ENCODE assay signal across 9 cellular contexts in the genomic region with DNA sequence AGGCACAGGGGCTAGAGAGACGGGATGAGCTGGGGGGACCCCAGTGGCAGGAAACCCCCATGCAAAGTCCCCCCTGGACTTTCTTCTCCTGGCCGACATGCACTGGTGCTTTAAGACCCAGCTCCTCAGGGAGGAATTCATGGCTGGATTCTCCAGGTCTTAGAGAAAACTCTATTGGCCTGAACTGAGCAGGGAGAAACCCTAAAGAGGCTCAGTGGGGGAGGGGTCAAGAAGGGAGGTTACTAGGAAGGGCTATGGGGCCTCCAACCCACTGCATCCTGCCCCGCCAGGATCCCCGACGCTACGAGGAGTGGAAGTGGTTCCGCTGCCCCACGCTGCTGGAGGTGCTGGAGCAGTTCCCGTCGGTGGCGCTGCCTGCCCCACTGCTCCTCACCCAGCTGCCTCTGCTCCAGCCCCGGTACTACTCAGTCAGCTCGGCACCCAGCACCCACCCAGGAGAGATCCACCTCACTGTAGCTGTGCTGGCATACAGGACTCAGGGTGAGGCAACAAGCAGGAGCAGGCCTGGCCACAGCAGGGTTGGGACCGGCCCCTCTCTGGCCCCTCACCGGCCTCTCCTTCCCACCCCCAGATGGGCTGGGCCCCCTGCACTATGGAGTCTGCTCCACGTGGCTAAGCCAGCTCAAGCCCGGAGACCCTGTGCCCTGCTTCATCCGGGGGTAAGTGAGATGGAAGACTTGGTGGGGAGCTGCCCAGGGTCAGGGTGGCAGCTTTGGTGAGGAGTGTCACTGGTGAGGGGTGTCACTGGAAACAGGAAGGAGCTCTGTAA. TPM values are rescaled to one million over a fixed set of nuclear protein-coding genes. Genes with fewer than 3 reads are reported as not detected.
DNase-seq lines count a peak whose midpoint lies in the region; ATAC-seq and TF ChIP-seq lines count a peak whose summit lies in the region.
"Had no signal": no experiment of that assay in that cellular context is flagged by ENCODE, and none has a peak within 500 bp of the region (broad histone marks: within the 10 kb centered on the region; RNA-seq: fewer than 3 reads in every experiment).

No MANE protein-coding gene starts in this region.

- H3K4me2 ChIP-seq in IMR-90 (ENCODE audit: low read depth, low read length): no peak overlapping the region
- peak overlapping the region; percentile 48 for H3K4me2 ChIP-seq in mesenchymal stem cell (ENCODE audit: low read length, poor library complexity, severe bottlenecking)

- in situ Hi-C loops in IMR-90 (cut with MboI; ENCODE audit: low sequenced_read_pairs): no loop called here

- H3K4ac ChIP-seq in IMR-90 (ENCODE audit: low read depth, low read length): no peak overlapping the region
- peak overlapping the region; percentile 76 to 86 for H3K4ac ChIP-seq in mesenchymal stem cell (ENCODE audit: low read depth in 1 of 2, low read length in 2 of 2)

- TF ChIP-seq POLR2A in IMR-90 (IDR thresholded peaks at IDR 0.05; ENCODE audit: low read depth, low read length): no peak

- no peak overlapping the region for H3K18ac ChIP-seq in IMR-90 (ENCODE audit: low read depth, low read length)
- H3K18ac ChIP-seq in mesenchymal stem cell (ENCODE audit: low read depth in 1 of 2, low read length in 2 of 2): peak overlapping the region; percentile 70 to 93

- no TSS peak for BruUV-seq in IMR-90 (replicated peaks; lab: Mats Ljungman, UMichigan)

- H2BK15ac ChIP-seq in IMR-90 (ENCODE audit: low read depth, low read length) (0 out of 3 replicates have a peak overlapping the region, but pooled peaks have one; percentile 15), mesenchymal stem cell (ENCODE audit: low read depth, poor library complexity, severe bottlenecking) (peak overlapping the region; percentile 55)

- H3K4me1 ChIP-seq in IMR-90 (ENCODE audit: control insufficient read depth, insufficient read depth, low read length) (peaks cover 9% of the 10 kb centered on the region; the same call in 1 of the 2 replicates), mesenchymal stem cell (ENCODE audit: control insufficient read depth, insufficient read depth, low read depth, low read length) (peaks cover 21% of the 10 kb centered on the region)

- H3K27me3 Mint-ChIP-seq in CD14-positive monocyte (ENCODE audit: low read depth in 3 of 3): peaks cover 46 to 76% (median 47%) of the 10 kb centered on the region in 3 donors

- peaks cover 0 to 5% (median 0%) of the 10 kb centered on the region in 7 donors for H3K9me3 Mint-ChIP-seq in CD14-positive monocyte
- no peaks in the 10 kb centered on the region for H3K9me3 Mint-ChIP-seq in activated naive CD4-positive, alpha-beta T cell treated with anti-CD3 and anti-CD28 coated beads, Interleukin-2, amount 50 U/mL, for 72 hours

- H3K14ac ChIP-seq in IMR-90 (replicated peaks; ENCODE audit: low read depth, low read length) (no peak overlapping the region; the same call in 1 of the 2 replicates), mesenchymal stem cell (ENCODE audit: low read length in 2 of 2) (peak overlapping the region in 1 of 2 experiments; percentile 20)

- H3K9ac ChIP-seq in IMR-90 (ENCODE audit: low read depth, low read length): 0 out of 2 replicates have a peak overlapping the region, but pooled peaks have one; percentile 12
- H3K9ac ChIP-seq in mesenchymal stem cell (ENCODE audit: low read length): no peak overlapping the region

- TF ChIP-seq RAD21 in IMR-90 (IDR thresholded peaks at IDR 0.05; ENCODE audit: low read length): no peak

- H3K4me1 Mint-ChIP-seq in CD14-positive monocyte: peaks cover 52% of the 10 kb centered on the region

- intact Hi-C loops in CD14-positive monocyte (cut with micrococcal nuclease) (loop anchor here in 1 of 2 donors (5.0 kb wide), 1 partner anchor 102 kb away; no protein-coding TSS in a partner anchor), IMR-90 (cut with micrococcal nuclease) (loop anchor here (5.0 kb wide), 1 partner anchor 102 kb away; no protein-coding TSS in a partner anchor), posterior vena cava (cut with DNase I) (no loop called here)

- ATAC-seq in IMR-90 (ENCODE audit: low read depth) (peak; percentile 50), GM19467 (IDR thresholded peaks at IDR 0.05; ENCODE audit: unreplicated experiment) (no peak)
- peak in 1 of 2 donors; percentile 9 for ATAC-seq in activated naive CD4-positive, alpha-beta T cell treated with anti-CD3 and anti-CD28 coated beads, Interleukin-2, amount 50 U/mL, for 72 hours
- ATAC-seq: heart right ventricle had no signal

- CTCF ChIA-PET in IMR-90 (lab: Yijun Ruan, JAX): interaction anchor here (1.1 kb wide), 1 partner anchor 18 kb away, joined by 3 read pairs; a partner anchor contains a TSS

- 0 out of 2 replicates have a peak overlapping the region, but pooled peaks have one; percentile 33 for H3K23ac ChIP-seq in IMR-90 (ENCODE audit: low read depth, low read length)
- H3K23ac ChIP-seq in mesenchymal stem cell (ENCODE audit: low read length in 2 of 2): peak overlapping the region in 1 of 2 experiments; percentile 36

- H2AK9ac ChIP-seq in IMR-90 (replicated peaks; ENCODE audit: low read depth, low read length, poor library complexity): peak overlapping the region; percentile 37

- H3K27ac ChIP-seq in IMR-90 (ENCODE audit: insufficient read depth, low read length): no peak overlapping the region
- H3K27ac ChIP-seq in mesenchymal stem cell (ENCODE audit: low read length, poor library complexity, severe bottlenecking): no peak overlapping the region

- H4K8ac ChIP-seq in IMR-90 (ENCODE audit: low read depth in 2 of 2, low read length in 2 of 2) (no peak overlapping the region), mesenchymal stem cell (ENCODE audit: low read length) (peak overlapping the region; percentile 83)

- no peak overlapping the region for H2BK120ac ChIP-seq in IMR-90 (ENCODE audit: low read depth, low read length)
- H2BK120ac ChIP-seq in mesenchymal stem cell (ENCODE audit: low read depth, low read length): peak overlapping the region; percentile 91

- H3K9me1 ChIP-seq in IMR-90 (ENCODE audit: insufficient read depth, low read length): no peaks in the 10 kb centered on the region

- H3K56ac ChIP-seq in IMR-90 (ENCODE audit: extremely low read depth, insufficient read depth, low read length): no peak overlapping the region

- H2AFZ ChIP-seq in IMR-90 (replicated peaks; ENCODE audit: low read length, poor library complexity) (peak overlapping the region; percentile 57), mesenchymal stem cell (ENCODE audit: low read depth, low read length) (peak overlapping the region; percentile 16)

- no peak overlapping the region for H3K4me3 ChIP-seq in IMR-90 (ENCODE audit: insufficient read depth, low read depth, low read length)
- peak overlapping the region in 1 of 2 experiments; percentile 56 for H3K4me3 ChIP-seq in mesenchymal stem cell (ENCODE audit: insufficient read depth in 1 of 2, low read depth in 1 of 2, low read length in 2 of 2)
- H3K4me3 ChIP-seq: heart right ventricle had no signal

- H3K36me3 ChIP-seq in IMR-90 (ENCODE audit: control insufficient read depth, insufficient read depth, low read length): no peaks in the 10 kb centered on the region
- no peaks in the 10 kb centered on the region for H3K36me3 ChIP-seq in mesenchymal stem cell (ENCODE audit: control insufficient read depth in 1 of 2, insufficient read depth in 2 of 2, low read depth in 1 of 2, low read length in 2 of 2)

- H3K4me3 Mint-ChIP-seq in CD14-positive monocyte: peak overlapping the region; percentile 9 to 59

- H3K27ac Mint-ChIP-seq in CD14-positive monocyte: peak overlapping the region in 4 of 7 donors; percentile 5 to 82 (median 50)
- H3K27ac Mint-ChIP-seq in activated naive CD4-positive, alpha-beta T cell treated with anti-CD3 and anti-CD28 coated beads, Interleukin-2, amount 50 U/mL, for 72 hours: peak overlapping the region; percentile 51 to 87

- H2BK5ac ChIP-seq in IMR-90 (ENCODE audit: low read depth, low read length, poor library complexity, severe bottlenecking) (no peak overlapping the region), mesenchymal stem cell (ENCODE audit: low read depth, low read length, poor library complexity, severe bottlenecking) (no peak overlapping the region)

- H2AK5ac ChIP-seq in IMR-90 (ENCODE audit: low read depth, low read length) (no peak overlapping the region), mesenchymal stem cell (ENCODE audit: low read length, severe bottlenecking) (no peak overlapping the region)

- no peak overlapping the region for H4K91ac ChIP-seq in IMR-90 (ENCODE audit: insufficient read depth, low read depth, low read length)
- peak overlapping the region; percentile 98 for H4K91ac ChIP-seq in mesenchymal stem cell (ENCODE audit: low read length)

- no peaks in the 10 kb centered on the region for H4K20me1 ChIP-seq in IMR-90 (ENCODE audit: insufficient read depth, low read length)

- WGBS in IMR-90 (ENCODE audit: extremely low coverage in 2 of 2, insufficient read length in 1 of 2), 2 experiments: 29% methylated on average over 14 of the region's 18 CpGs; no CpG with 5 or more reads in 1 of the 2 experiments
- 8% methylated on average over 17 of the region's 18 CpGs for WGBS in mesenchymal stem cell

- H3K36me3 Mint-ChIP-seq in CD14-positive monocyte: peaks cover 0 to 5% of the 10 kb centered on the region in 2 donors
- peaks cover 6 to 7% of the 10 kb centered on the region in 2 donors for H3K36me3 Mint-ChIP-seq in activated naive CD4-positive, alpha-beta T cell treated with anti-CD3 and anti-CD28 coated beads, Interleukin-2, amount 50 U/mL, for 72 hours

- H3K9me3 ChIP-seq in IMR-90 (ENCODE audit: control insufficient read depth, insufficient read depth, low read length) (no peaks in the 10 kb centered on the region), mesenchymal stem cell (ENCODE audit: control insufficient read depth, low read length) (no peaks in the 10 kb centered on the region)
- H3K9me3 ChIP-seq: heart right ventricle had no signal

- H4K5ac ChIP-seq in IMR-90 (ENCODE audit: low read depth, low read length): no peak overlapping the region; the same call in 1 of the 2 replicates

- dilution Hi-C loops in IMR-90 (cut with HindIII; ENCODE audit: low sequenced_read_pairs, unreplicated experiment): no loop called here

- POLR2A ChIA-PET in IMR-90 (lab: Charles Lee; ENCODE audit: unreplicated experiment): no interaction called here

- H2BK20ac ChIP-seq in IMR-90 (ENCODE audit: low read depth, low read length): no peak overlapping the region

- H3K27me3 ChIP-seq in IMR-90 (ENCODE audit: control insufficient read depth, insufficient read depth, low read length) (peaks cover 17% of the 10 kb centered on the region), mesenchymal stem cell (ENCODE audit: control insufficient read depth in 1 of 2, insufficient read depth in 1 of 2, low read length in 2 of 2) (peaks cover 41 to 42% of the 10 kb centered on the region in 2 experiments)

- TF ChIP-seq CTCF in CD14-positive monocyte (IDR thresholded peaks at IDR 0.05) (no peak), IMR-90 (conservative IDR thresholded peaks at IDR 0.05; ENCODE audit: low read depth, low read length) (no peak)

- peak overlapping the region; percentile 91 to 92 for H2BK12ac ChIP-seq in mesenchymal stem cell (ENCODE audit: low read length in 2 of 2)

- H3K79me1 ChIP-seq in IMR-90 (ENCODE audit: low read depth in 1 of 2, low read length in 2 of 2) (no peaks in the 10 kb centered on the region), mesenchymal stem cell (replicated peaks; ENCODE audit: low read length, poor library complexity, severe bottlenecking) (no peaks in the 10 kb centered on the region)

- no peak for DNase-seq in CD14-positive monocyte (ENCODE audit: low spot score)
- DNase-seq in IMR-90: peak; percentile 23
- DNase-seq in activated naive CD4-positive, alpha-beta T cell treated with anti-CD3 and anti-CD28 coated beads, Interleukin-2, amount 50 U/mL, for 72 hours (ENCODE audit: low spot score in 2 of 2): no peak
- peak; percentile 71 for DNase-seq in mesenchymal stem cell
- no peak for DNase-seq in posterior vena cava (ENCODE audit: low spot score)
- no peak for DNase-seq in SKM-1 treated with dmso at 0.1 percent for 144 hours (lab: John Stamatoyannopoulos, UW; ENCODE audit: unreplicated experiment)
- DNase-seq in GM19240 (ENCODE audit: insufficient read length, low spot score): no peak
- DNase-seq: heart right ventricle had no signal

RNA-seq across cellular contexts. Expression of a gene that starts 13.8 kb away (rescaled TPM):
- polyA plus RNA-seq in CD14-positive monocyte: under 1 TPM in 1 of 2 donors, not detected in 1; 0.30 TPM
- total RNA-seq in IMR-90 (2012; rRNA removed): 0.18 TPM in 1 of 2 replicates, not detected in the other
- 0.91 and 1.1 TPM in 2 replicates for polyA plus RNA-seq in IMR-90 (2012; rRNA removed)
- polyA plus RNA-seq in IMR-90 (2012; cell fraction: cytosol; rRNA removed): 0.22 and 0.49 TPM in 2 replicates
- 3.2 and 5.6 TPM in 2 replicates for polyA plus RNA-seq in IMR-90 (2012; cell fraction: nucleus; rRNA removed; ENCODE audit: low replicate concordance)
- 10 to 100 TPM in 1 of 2 donors, 1 to 10 TPM in 1; 1.1 to 14.9 TPM for total RNA-seq in activated naive CD4-positive, alpha-beta T cell treated with anti-CD3 and anti-CD28 coated beads, Interleukin-2, amount 50 U/mL, for 72 hours
- 0.28 TPM for polyA plus RNA-seq in mesenchymal stem cell (2013, experiment 1 of 2)
- polyA plus RNA-seq in mesenchymal stem cell (2013, experiment 2 of 2): 0.71 TPM
- total RNA-seq in posterior vena cava: not detected

RNA-seq across cellular contexts. Expression of a gene that starts 17.7 kb away (rescaled TPM):
- polyA plus RNA-seq in CD14-positive monocyte (1 to 10 TPM; 9.3 to 9.5 TPM), IMR-90 (2012; rRNA removed) (26.8 and 27.5 TPM in 2 replicates)
- total RNA-seq in IMR-90 (2012; rRNA removed) (14.7 and 16.3 TPM in 2 replicates), posterior vena cava (10 to 100 TPM; 19.2 to 24.5 TPM)
- 13.0 and 25.1 TPM in 2 replicates for polyA plus RNA-seq in IMR-90 (2012; cell fraction: cytosol; rRNA removed)
- 62.3 and 128 TPM in 2 replicates for polyA plus RNA-seq in IMR-90 (2012; cell fraction: nucleus; rRNA removed; ENCODE audit: low replicate concordance)
- 10 to 100 TPM; 42.6 to 78.3 TPM for total RNA-seq in activated naive CD4-positive, alpha-beta T cell treated with anti-CD3 and anti-CD28 coated beads, Interleukin-2, amount 50 U/mL, for 72 hours
- 17.2 TPM for polyA plus RNA-seq in mesenchymal stem cell (2013, experiment 1 of 2)
- 16.1 TPM for polyA plus RNA-seq in mesenchymal stem cell (2013, experiment 2 of 2)

RNA-seq across cellular contexts. Expression of a gene that starts 19.7 kb away (rescaled TPM):
- polyA plus RNA-seq in CD14-positive monocyte (under 1 TPM; 0.26 to 0.72 TPM), IMR-90 (2012; rRNA removed) (2.0 and 2.9 TPM in 2 replicates)
- total RNA-seq in IMR-90 (2012; rRNA removed) (0.28 and 0.72 TPM in 2 replicates), posterior vena cava (10 to 100 TPM; 27.9 to 71.8 TPM)
- 1.2 and 1.9 TPM in 2 replicates for polyA plus RNA-seq in IMR-90 (2012; cell fraction: cytosol; rRNA removed)
- 1.0 and 3.3 TPM in 2 replicates for polyA plus RNA-seq in IMR-90 (2012; cell fraction: nucleus; rRNA removed; ENCODE audit: low replicate concordance)
- total RNA-seq in activated naive CD4-positive, alpha-beta T cell treated with anti-CD3 and anti-CD28 coated beads, Interleukin-2, amount 50 U/mL, for 72 hours: 10 to 100 TPM in 1 of 2 donors, 1 to 10 TPM in 1; 1.8 to 12.7 TPM
- polyA plus RNA-seq in mesenchymal stem cell (2013, experiment 1 of 2): 4.7 TPM
- polyA plus RNA-seq in mesenchymal stem cell (2013, experiment 2 of 2): 3.5 TPM

RNA-seq across cellular contexts. Expression of a gene that starts 32.4 kb away (rescaled TPM):
- polyA plus RNA-seq in CD14-positive monocyte (not detected), IMR-90 (2012; rRNA removed) (1.6 and 2.1 TPM in 2 replicates)
- total RNA-seq in IMR-90 (2012; rRNA removed) (0.56 and 0.90 TPM in 2 replicates), posterior vena cava (10 to 100 TPM; 27.3 to 37.3 TPM)
- polyA plus RNA-seq in IMR-90 (2012; cell fraction: cytosol; rRNA removed): 0.74 and 2.5 TPM in 2 replicates
- 1.2 and 2.0 TPM in 2 replicates for polyA plus RNA-seq in IMR-90 (2012; cell fraction: nucleus; rRNA removed; ENCODE audit: low replicate concordance)
- total RNA-seq in activated naive CD4-positive, alpha-beta T cell treated with anti-CD3 and anti-CD28 coated beads, Interleukin-2, amount 50 U/mL, for 72 hours: under 1 TPM; 0.41 to 0.72 TPM
- 0.87 TPM for polyA plus RNA-seq in mesenchymal stem cell (2013, experiment 1 of 2)
- 0.92 TPM for polyA plus RNA-seq in mesenchymal stem cell (2013, experiment 2 of 2)

RNA-seq across cellular contexts. Expression of a gene that starts 37.8 kb away (rescaled TPM):
- polyA plus RNA-seq in CD14-positive monocyte (not detected), IMR-90 (2012; rRNA removed) (0.70 and 0.74 TPM in 2 replicates)
- total RNA-seq in IMR-90 (2012; rRNA removed) (not detected in 2 replicates), posterior vena cava (1 to 10 TPM; 1.4 to 1.5 TPM)
- 0.21 and 0.38 TPM in 2 replicates for polyA plus RNA-seq in IMR-90 (2012; cell fraction: cytosol; rRNA removed)
- 4.8 and 9.1 TPM in 2 replicates for polyA plus RNA-seq in IMR-90 (2012; cell fraction: nucleus; rRNA removed; ENCODE audit: low replicate concordance)
- total RNA-seq in activated naive CD4-positive, alpha-beta T cell treated with anti-CD3 and anti-CD28 coated beads, Interleukin-2, amount 50 U/mL, for 72 hours: 10 to 100 TPM in 1 of 2 donors, 1 to 10 TPM in 1; 7.6 to 19.7 TPM
- 0.99 TPM for polyA plus RNA-seq in mesenchymal stem cell (2013, experiment 1 of 2)
- 1.0 TPM for polyA plus RNA-seq in mesenchymal stem cell (2013, experiment 2 of 2)

Comparison
In these comparisons a context has a peak if more than half of its experiments do, and no peak if none do; other contexts are left out.
1. DNase-seq: peak in IMR-90 (single experiment) and mesenchymal stem cell (single experiment); none in CD14-positive monocyte (single experiment), activated naive CD4-positive, alpha-beta T cell treated with anti-CD3 and anti-CD28 coated beads, Interleukin-2, amount 50 U/mL, for 72 hours (0 of 2), posterior vena cava (single experiment), SKM-1 treated with dmso at 0.1 percent for 144 hours (single experiment) and GM19240 (single experiment).